In the genomic region with DNA sequence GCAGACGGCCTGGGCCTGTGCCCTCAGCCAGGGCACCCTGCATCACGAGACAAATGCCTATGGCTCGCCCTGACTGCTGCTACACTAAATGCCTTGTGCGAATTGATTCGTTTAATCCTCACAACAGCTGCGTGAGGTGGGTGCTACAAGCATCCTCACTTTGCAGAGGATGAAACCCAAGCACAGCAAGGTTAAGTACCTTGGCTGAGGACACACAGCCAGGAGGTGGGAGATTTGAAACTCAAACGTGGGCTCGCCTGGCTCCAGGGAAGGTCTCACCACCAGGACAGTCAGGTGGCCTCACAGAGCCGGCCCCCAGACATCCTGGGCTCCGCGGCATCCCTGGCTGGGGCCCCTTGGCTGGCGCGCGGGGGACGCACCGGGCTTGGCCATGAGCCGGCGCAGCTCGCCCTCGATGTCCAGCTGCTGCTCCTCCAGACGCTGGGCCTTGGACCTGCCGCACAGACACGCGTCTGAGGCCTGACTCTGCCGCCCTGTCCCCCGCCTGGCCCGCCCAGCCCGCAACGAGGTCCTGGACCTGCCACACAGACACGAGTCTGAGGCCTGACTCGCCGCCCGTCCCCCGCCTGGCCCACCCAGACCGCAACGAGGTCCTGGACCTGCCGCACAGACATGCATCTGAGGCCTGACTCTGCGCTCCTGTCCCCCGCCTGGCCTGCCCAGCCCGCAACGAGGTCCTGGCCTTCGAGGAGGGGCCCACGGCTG, we compare ENCODE assay signal across 18 cellular contexts. TPM values are rescaled to one million over a fixed set of nuclear protein-coding genes. Genes with fewer than 3 reads are reported as not detected.
"Had no signal": no experiment of that assay in that cellular context is flagged by ENCODE, and none has a peak within 500 bp of the region (broad histone marks: within the 10 kb centered on the region; RNA-seq: fewer than 3 reads in every experiment).

No MANE protein-coding gene starts in this region.

- H3K9ac ChIP-seq: SK-N-SH had no signal

- H3K9me3 ChIP-seq: SK-N-SH had no signal

- H3K4me2 ChIP-seq: SK-N-SH had no signal

- DNase-seq: KBM-7, NCI-H1092, NCI-H1417, NCI-H1436 treated with DMSO at 0.1 percent for 48 hours, NCI-H1694, NCI-H187 treated with DMSO at 0.1 percent for 48 hours, NCI-H2029 treated with DMSO at 0.1 percent for 48 hours, NCI-H2171 treated with DMSO at 0.1 percent for 48 hours, NCI-H345, NCI-H446 treated with DMSO at 0.1 percent for 48 hours, NCI-H510A treated with DMSO at 0.1 percent for 48 hours, NCI-H526, RPMI8226, SHP77, SK-N-SH, SW 1271, T-cell had no signal

RNA-seq across cellular contexts. Expression of a gene that starts 22.0 kb away (rescaled TPM):
- polyA plus RNA-seq: IgD-negative memory B cell had no signal
